8 cellular contexts compared by ENCODE assay signal in the genomic region with DNA sequence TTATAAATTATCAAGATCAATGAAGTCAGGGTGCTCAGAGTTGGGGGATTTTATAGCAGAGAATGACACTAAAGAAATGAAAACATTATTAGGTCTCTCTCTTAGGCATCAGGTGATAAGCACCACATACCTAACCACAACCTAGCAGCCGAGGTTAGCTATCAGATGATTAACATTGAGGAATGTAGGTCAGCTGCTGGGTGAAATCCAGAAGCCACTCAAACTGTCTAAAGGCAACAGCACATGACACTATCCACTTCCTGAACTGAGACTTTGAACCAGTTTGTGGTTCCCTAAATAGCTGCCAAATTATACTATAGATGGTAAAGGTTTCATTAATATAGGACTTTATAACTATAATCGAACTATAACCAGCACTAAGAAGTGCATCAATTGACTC. TPM values are rescaled to one million over a fixed set of nuclear protein-coding genes. Genes with fewer than 3 reads are reported as not detected.
DNase-seq lines count a peak whose midpoint lies in the region; ATAC-seq and TF ChIP-seq lines count a peak whose summit lies in the region.

No MANE protein-coding gene starts in this region.

- POLR2A ChIA-PET in CD4-positive, alpha-beta T cell (lab: Charles Lee): interaction anchor here (0.6 to 1.9 kb wide), 4 partner anchors 10 to 111 kb away, joined by 3 to 10 read pairs (median 4); partner anchors contain the start of gene PSTPIP2

- H3F3A ChIP-seq in Loucy (ENCODE audit: low read depth): peaks cover 13% of the 10 kb centered on the region

- H3K27ac Mint-ChIP-seq in CD4-positive, alpha-beta T cell: peak overlapping the region; percentile 81
- peak overlapping the region; percentile 96 for H3K27ac Mint-ChIP-seq in activated naive CD4-positive, alpha-beta T cell treated with anti-CD3 and anti-CD28 coated beads, Interleukin-2, amount 50 U/mL, for 24 hours

- DNase-seq in CD4-positive, alpha-beta T cell: peak in 6 of 10 experiments; percentile 10 to 35 (median 20)
- DNase-seq in lung microvascular endothelial cell (ENCODE audit: low read depth in 2 of 2): peak; percentile 42 to 44
- DNase-seq in cerebellar nuclear complex (lab: John Stamatoyannopoulos, UW): no peak
- DNase-seq in NCI-H2081 (lab: John Stamatoyannopoulos, UW): no peak

- H3K4me3 ChIP-seq in Loucy (ENCODE audit: low read length, poor library complexity, severe bottlenecking): peak overlapping the region; percentile 61

- peaks cover 69% of the 10 kb centered on the region for H3K4me1 ChIP-seq in Loucy (ENCODE audit: insufficient read depth, low read length, poor library complexity, severe bottlenecking)

- intact Hi-C loops in CD4-positive, alpha-beta T cell (cut with DNase I, micrococcal nuclease): loop anchor here in 1 of 2 experiments (5.0 kb wide), 1 partner anchor 275 kb away; no protein-coding TSS in a partner anchor

- H3K36me3 ChIP-seq in Loucy (ENCODE audit: insufficient read depth, low read length): no peaks in the 10 kb centered on the region

- peak; percentile 33 for ATAC-seq in CD4-positive, alpha-beta T cell (ENCODE audit: poor library complexity)
- ATAC-seq in GM21381 (IDR thresholded peaks at IDR 0.05; ENCODE audit: unreplicated experiment) (no peak), GM18861 (IDR thresholded peaks at IDR 0.05; ENCODE audit: unreplicated experiment) (no peak)

- H3K4me2 ChIP-seq in Loucy (ENCODE audit: low read depth, low read length, poor library complexity, severe bottlenecking): peak overlapping the region; percentile 88

- peaks cover 11% of the 10 kb centered on the region for H4K20me1 ChIP-seq in Loucy (ENCODE audit: insufficient read depth, low read length, poor library complexity, severe bottlenecking)

- H3K4me3 Mint-ChIP-seq in CD4-positive, alpha-beta T cell: peak overlapping the region; percentile 42
- H3K4me3 Mint-ChIP-seq in activated naive CD4-positive, alpha-beta T cell treated with anti-CD3 and anti-CD28 coated beads, Interleukin-2, amount 50 U/mL, for 24 hours: peak overlapping the region; percentile 4

- peaks cover 43% of the 10 kb centered on the region for H3K36me3 Mint-ChIP-seq in CD4-positive, alpha-beta T cell (ENCODE audit: low read depth)
- peaks cover 13% of the 10 kb centered on the region for H3K36me3 Mint-ChIP-seq in activated naive CD4-positive, alpha-beta T cell treated with anti-CD3 and anti-CD28 coated beads, Interleukin-2, amount 50 U/mL, for 24 hours

- H3K27me3 ChIP-seq in CD4-positive, alpha-beta T cell (ENCODE audit: control insufficient read depth, insufficient read depth, low read length): no peaks in the 10 kb centered on the region
- H3K27me3 ChIP-seq in Loucy (ENCODE audit: insufficient read depth, low read length, poor library complexity, severe bottlenecking): no peaks in the 10 kb centered on the region

- H3K27ac ChIP-seq in CD4-positive, alpha-beta T cell (ENCODE audit: low read depth, low read length): peak overlapping the region; percentile 48

- no peaks in the 10 kb centered on the region for H3K27me3 Mint-ChIP-seq in CD4-positive, alpha-beta T cell
- H3K27me3 Mint-ChIP-seq in activated naive CD4-positive, alpha-beta T cell treated with anti-CD3 and anti-CD28 coated beads, Interleukin-2, amount 50 U/mL, for 24 hours: no peaks in the 10 kb centered on the region

- peak overlapping the region; percentile 64 for H3K9ac ChIP-seq in Loucy (ENCODE audit: low read depth, low read length, poor library complexity, severe bottlenecking)

- TF ChIP-seq CTCF in CD4-positive, alpha-beta T cell (IDR thresholded peaks at IDR 0.05): no peak
- TF ChIP-seq CTCF in Loucy (conservative IDR thresholded peaks at IDR 0.05; ENCODE audit: low read length): no peak

- CTCF ChIA-PET in CD4-positive, alpha-beta T cell (lab: Charles Lee): interaction anchor here (0.6 to 2.8 kb wide), 5 partner anchors 10 to 111 kb away, joined by 3 to 16 read pairs (median 3); no protein-coding TSS in a partner anchor

- H3K9me3 ChIP-seq in CD4-positive, alpha-beta T cell (ENCODE audit: control insufficient read depth, low read length): no peaks in the 10 kb centered on the region
- H3K9me3 ChIP-seq in Loucy (ENCODE audit: insufficient read depth, low read depth, low read length): no peaks in the 10 kb centered on the region

- peaks cover 82% of the 10 kb centered on the region for H3K79me2 ChIP-seq in Loucy (ENCODE audit: insufficient read depth, low read length)

- no peaks in the 10 kb centered on the region for H3K9me2 ChIP-seq in Loucy (replicated peaks; ENCODE audit: low read depth, low read length)

- H3K4me1 Mint-ChIP-seq in CD4-positive, alpha-beta T cell (ENCODE audit: low read depth): peaks cover 80% of the 10 kb centered on the region
- peaks cover 71% of the 10 kb centered on the region for H3K4me1 Mint-ChIP-seq in activated naive CD4-positive, alpha-beta T cell treated with anti-CD3 and anti-CD28 coated beads, Interleukin-2, amount 50 U/mL, for 24 hours

- H2AFZ ChIP-seq in Loucy (ENCODE audit: low read length): no peak overlapping the region

- no peaks in the 10 kb centered on the region for H3K9me3 Mint-ChIP-seq in CD4-positive, alpha-beta T cell
- no peaks in the 10 kb centered on the region for H3K9me3 Mint-ChIP-seq in activated naive CD4-positive, alpha-beta T cell treated with anti-CD3 and anti-CD28 coated beads, Interleukin-2, amount 50 U/mL, for 24 hours

RNA-seq across cellular contexts. Expression of gene EPG5, which starts 4.7 kb away (rescaled TPM):
- 10 to 100 TPM; 25.3 to 26.9 TPM for total RNA-seq in CD4-positive, alpha-beta T cell
- total RNA-seq in lung microvascular endothelial cell: 8.9 and 12.1 TPM in 2 replicates

Comparison
In these comparisons a context has a peak if more than half of its experiments do, and no peak if none do; other contexts are left out.
1. DNase-seq: peak in CD4-positive, alpha-beta T cell (6 of 10) and lung microvascular endothelial cell (2 of 2); none in cerebellar nuclear complex (0 of 2) and NCI-H2081 (0 of 2).